ENCODE assay signal across 9 cellular contexts in the genomic region with DNA sequence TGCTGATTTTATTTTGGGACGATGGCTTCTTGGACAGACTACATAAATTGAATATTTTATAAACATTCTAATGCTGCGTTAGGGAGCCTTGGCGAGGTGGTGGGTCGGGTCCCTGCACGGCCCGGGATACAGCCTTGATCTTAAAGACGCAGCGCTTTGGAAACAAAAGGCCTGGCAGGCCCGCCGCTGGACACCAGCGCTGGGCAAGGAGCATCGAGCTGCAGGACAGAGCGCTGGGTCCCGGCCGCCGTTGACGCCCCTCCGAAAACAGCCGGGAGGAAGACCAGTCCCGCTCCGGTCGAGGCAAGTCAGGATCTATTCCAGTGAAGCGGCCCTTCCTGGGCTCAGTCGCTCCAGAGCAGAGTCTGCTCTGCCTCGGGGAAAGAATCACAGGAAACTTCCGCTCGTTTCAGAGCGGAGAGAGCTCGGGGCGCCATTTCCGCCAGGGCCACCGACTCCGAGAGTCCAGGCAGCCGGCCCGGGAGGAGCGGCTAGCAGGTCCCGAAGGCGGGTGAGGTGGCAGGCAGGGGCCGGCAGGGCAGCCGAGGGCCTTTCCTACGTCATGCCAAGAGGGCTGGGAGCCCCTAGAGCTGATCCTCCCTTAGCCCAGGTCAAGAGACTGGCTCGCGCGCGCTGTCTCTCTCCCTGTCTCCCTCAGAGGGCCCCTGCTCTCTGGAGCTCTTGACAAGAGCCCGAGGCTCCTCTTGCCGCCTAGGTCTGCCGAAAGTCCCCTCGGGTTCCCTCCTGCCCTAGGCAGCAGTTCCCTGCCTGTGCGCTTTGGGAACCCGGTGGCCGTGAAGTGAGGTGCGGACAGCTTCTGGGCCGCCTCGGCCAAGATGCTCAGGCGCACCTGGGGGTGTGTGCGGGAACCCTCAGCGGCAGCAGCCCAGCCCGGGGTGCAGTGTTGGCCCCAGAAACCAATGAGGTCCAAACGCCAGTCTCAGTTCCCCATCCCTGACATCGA. TPM values are rescaled to one million over a fixed set of nuclear protein-coding genes. Genes with fewer than 3 reads are reported as not detected.
A peak's percentile ranks its signal among the peaks of the same experiment; 100 is the strongest.
DNase-seq lines count a peak whose midpoint lies in the region; ATAC-seq and TF ChIP-seq lines count a peak whose summit lies in the region.
"Had no signal": no experiment of that assay in that cellular context is flagged by ENCODE, and none has a peak within 500 bp of the region (broad histone marks: within the 10 kb centered on the region; RNA-seq: fewer than 3 reads in every experiment).

No MANE protein-coding gene starts in this region.

- peak; percentile 22 for ATAC-seq in GM21576 (IDR thresholded peaks at IDR 0.05; ENCODE audit: unreplicated experiment)
- peak; percentile 41 to 43 for ATAC-seq in activated T-cell treated with anti-CD3 and anti-CD28 coated beads, Interleukin-2, amount 50 U/mL, for 72 hours (replicated peaks in 1 of 2)
- no peak for ATAC-seq in GM18858 (IDR thresholded peaks at IDR 0.05; ENCODE audit: unreplicated experiment)

- peak overlapping the region; percentile 19 for H3K4me3 ChIP-seq in mesodermal cell (ENCODE audit: extremely low read depth, insufficient read depth, low read length, poor library complexity, severe bottlenecking)
- H3K4me3 ChIP-seq: ovary had no signal

- peak; percentile 5 for DNase-seq in Daoy (ENCODE audit: low read depth)
- DNase-seq in activated T-cell treated with anti-CD3 and anti-CD28 coated beads, Interleukin-2, amount 50 U/mL, for 72 hours: no peak
- DNase-seq in CD14-positive monocyte (ENCODE audit: low spot score): no peak
- no peak for DNase-seq in activated CD4-positive, alpha-beta T cell treated with anti-CD3 and anti-CD28 coated beads, Interleukin-2, amount 50 U/mL, for 1 hour
- no peak for DNase-seq in activated T-helper 2 cell treated with anti-CD3 and anti-CD28 coated beads, Interferon-gamma antibody, Interleukin-2, Interleukin-4, amounts not matched to agents 10 μg/mL and 5 μg/mL and 100 μg/mL, durations not matched to agents 14 hours and 24 hours and 36 hours (ENCODE audit: low spot score)

- H3K27me3 Mint-ChIP-seq in activated T-cell treated with anti-CD3 and anti-CD28 coated beads, Interleukin-2, amount 50 U/mL, for 72 hours (ENCODE audit: low read depth): peaks cover 78% of the 10 kb centered on the region
- H3K27me3 Mint-ChIP-seq in CD14-positive monocyte (ENCODE audit: low read depth in 3 of 3): peaks cover 80 to 98% (median 85%) of the 10 kb centered on the region in 3 donors
- H3K27me3 Mint-ChIP-seq in activated T-helper 2 cell treated with anti-CD3 and anti-CD28 coated beads, Interferon-gamma antibody, Interleukin-2, Interleukin-4, amounts not matched to agents 10 μg/mL and 5 μg/mL and 100 μg/mL, durations not matched to agents 14 hours and 24 hours and 36 hours (ENCODE audit: low read depth): peaks cover 76% of the 10 kb centered on the region

- H3K9me3 ChIP-seq in mesodermal cell (ENCODE audit: control insufficient read depth, low read length): no peaks in the 10 kb centered on the region
- H3K9me3 ChIP-seq: ovary had no signal

- H3K4me1 ChIP-seq in mesodermal cell (ENCODE audit: control insufficient read depth, insufficient read depth, low read length, poor library complexity, severe bottlenecking): peaks cover 18% of the 10 kb centered on the region

- H3K9me3 Mint-ChIP-seq in activated T-cell treated with anti-CD3 and anti-CD28 coated beads, Interleukin-2, amount 50 U/mL, for 72 hours: no peaks in the 10 kb centered on the region
- peaks cover 0 to 28% (median 9%) of the 10 kb centered on the region in 7 donors for H3K9me3 Mint-ChIP-seq in CD14-positive monocyte
- no peaks in the 10 kb centered on the region for H3K9me3 Mint-ChIP-seq in activated T-helper 2 cell treated with anti-CD3 and anti-CD28 coated beads, Interferon-gamma antibody, Interleukin-2, Interleukin-4, amounts not matched to agents 10 μg/mL and 5 μg/mL and 100 μg/mL, durations not matched to agents 14 hours and 24 hours and 36 hours

- peaks cover 8% of the 10 kb centered on the region for H3K4me1 Mint-ChIP-seq in activated T-cell treated with anti-CD3 and anti-CD28 coated beads, Interleukin-2, amount 50 U/mL, for 72 hours (ENCODE audit: low read depth)
- peaks cover 19% of the 10 kb centered on the region for H3K4me1 Mint-ChIP-seq in CD14-positive monocyte
- peaks cover 5% of the 10 kb centered on the region for H3K4me1 Mint-ChIP-seq in activated T-helper 2 cell treated with anti-CD3 and anti-CD28 coated beads, Interferon-gamma antibody, Interleukin-2, Interleukin-4, amounts not matched to agents 10 μg/mL and 5 μg/mL and 100 μg/mL, durations not matched to agents 14 hours and 24 hours and 36 hours (ENCODE audit: low read depth)

- H3K36me3 Mint-ChIP-seq in activated T-cell treated with anti-CD3 and anti-CD28 coated beads, Interleukin-2, amount 50 U/mL, for 72 hours (ENCODE audit: insufficient read depth in 2 of 2): peaks cover 0 to 2% of the 10 kb centered on the region in 2 donors
- peaks cover 0 to 4% of the 10 kb centered on the region in 2 donors for H3K36me3 Mint-ChIP-seq in CD14-positive monocyte
- no peaks in the 10 kb centered on the region for H3K36me3 Mint-ChIP-seq in activated T-helper 2 cell treated with anti-CD3 and anti-CD28 coated beads, Interferon-gamma antibody, Interleukin-2, Interleukin-4, amounts not matched to agents 10 μg/mL and 5 μg/mL and 100 μg/mL, durations not matched to agents 14 hours and 24 hours and 36 hours (ENCODE audit: low read depth)

- H3K27ac ChIP-seq in mesodermal cell (ENCODE audit: low read depth, low read length, severe bottlenecking): no peak overlapping the region
- H3K27ac ChIP-seq: ovary had no signal

- no peak overlapping the region for H3K27ac Mint-ChIP-seq in activated T-cell treated with anti-CD3 and anti-CD28 coated beads, Interleukin-2, amount 50 U/mL, for 72 hours
- H3K27ac Mint-ChIP-seq in CD14-positive monocyte: no peak overlapping the region
- H3K27ac Mint-ChIP-seq in activated T-helper 2 cell treated with anti-CD3 and anti-CD28 coated beads, Interferon-gamma antibody, Interleukin-2, Interleukin-4, amounts not matched to agents 10 μg/mL and 5 μg/mL and 100 μg/mL, durations not matched to agents 14 hours and 24 hours and 36 hours: no peak overlapping the region

- no peak for TF ChIP-seq CTCF in CD14-positive monocyte (IDR thresholded peaks at IDR 0.05)

- no peaks in the 10 kb centered on the region for H3K36me3 ChIP-seq in mesodermal cell (ENCODE audit: control insufficient read depth, insufficient read depth, low read length)
- H3K36me3 ChIP-seq: ovary had no signal

- intact Hi-C loops in CD14-positive monocyte (cut with micrococcal nuclease): no loop called here
- intact Hi-C loops in activated T-helper 2 cell treated with anti-CD3 and anti-CD28 coated beads, Interferon-gamma antibody, Interleukin-2, Interleukin-4, amounts not matched to agents 10 μg/mL and 5 μg/mL and 100 μg/mL, durations not matched to agents 14 hours and 24 hours and 36 hours (cut with micrococcal nuclease): loop anchor here (5.0 kb wide), 1 partner anchor 415 kb away; no protein-coding TSS in a partner anchor

- WGBS in mesodermal cell (ENCODE audit: insufficient coverage in 2 of 2), 2 experiments: 1% methylated on average over 55 to 57 of the region's 61 CpGs

- peak overlapping the region; percentile 48 to 79 for H3K4me3 Mint-ChIP-seq in activated T-cell treated with anti-CD3 and anti-CD28 coated beads, Interleukin-2, amount 50 U/mL, for 72 hours
- peak overlapping the region in 1 of 2 donors; percentile 78 for H3K4me3 Mint-ChIP-seq in CD14-positive monocyte
- H3K4me3 Mint-ChIP-seq in activated T-helper 2 cell treated with anti-CD3 and anti-CD28 coated beads, Interferon-gamma antibody, Interleukin-2, Interleukin-4, amounts not matched to agents 10 μg/mL and 5 μg/mL and 100 μg/mL, durations not matched to agents 14 hours and 24 hours and 36 hours (ENCODE audit: low read depth): no peak overlapping the region

RNA-seq across cellular contexts. Expression of a gene that starts 1.4 kb away (rescaled TPM):
- total RNA-seq in Daoy (2014; rRNA removed; shearing (Covaris generic)): not detected in 2 replicates
- total RNA-seq in activated T-cell treated with anti-CD3 and anti-CD28 coated beads, Interleukin-2, amount 50 U/mL, for 72 hours: not detected
- not detected for polyA plus RNA-seq in mesodermal cell (2013, experiment 1 of 2)
- not detected for polyA plus RNA-seq in mesodermal cell (2013, experiment 2 of 2)
- not detected for polyA plus RNA-seq in CD14-positive monocyte
- total RNA-seq in activated T-helper 2 cell treated with anti-CD3 and anti-CD28 coated beads, Interferon-gamma antibody, Interleukin-2, Interleukin-4, amounts not matched to agents 10 μg/mL and 5 μg/mL and 100 μg/mL, durations not matched to agents 14 hours and 24 hours and 36 hours: not detected in 2 replicates
- total RNA-seq: ovary had no signal
- polyA plus RNA-seq: ovary had no signal
